Comparison of ENCODE assay signal across 9 cellular contexts in the genomic region with DNA sequence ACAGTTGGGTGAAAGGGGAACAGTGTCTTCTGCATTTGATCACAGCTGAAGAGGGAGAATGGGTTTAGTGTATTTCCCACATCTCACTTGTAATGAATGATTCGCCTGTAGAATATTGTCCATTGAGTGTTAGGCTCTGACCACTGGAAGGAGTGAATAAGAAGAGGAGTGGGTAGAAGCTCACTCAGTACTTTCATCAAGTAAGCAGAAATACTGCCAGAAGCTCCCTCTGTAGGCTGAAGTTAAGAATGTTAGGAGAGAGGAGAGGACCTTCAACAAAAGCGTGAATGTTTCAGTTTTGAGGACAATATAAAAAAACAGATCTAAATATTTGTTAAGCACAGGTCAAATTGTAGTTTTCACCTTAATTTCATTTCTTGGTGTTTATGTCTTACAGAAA. TPM values are rescaled to one million over a fixed set of nuclear protein-coding genes. Genes with fewer than 3 reads are reported as not detected.
DNase-seq lines count a peak whose midpoint lies in the region; ATAC-seq and TF ChIP-seq lines count a peak whose summit lies in the region.
"Had no signal": no experiment of that assay in that cellular context is flagged by ENCODE, and none has a peak within 500 bp of the region (broad histone marks: within the 10 kb centered on the region; RNA-seq: fewer than 3 reads in every experiment).

No MANE protein-coding gene starts in this region.

- ATAC-seq in left colon: peak; percentile 57
- ATAC-seq in GM21447 (IDR thresholded peaks at IDR 0.05; ENCODE audit: unreplicated experiment): no peak

- no peak for DNase-seq in AG09319 (ENCODE audit: extremely low read depth, low read depth)
- DNase-seq in HEK293T (ENCODE audit: extremely low spot score): peak; percentile 10
- DNase-seq in adipocyte (ENCODE audit: low read depth): peak; percentile 59
- no peak for DNase-seq in left colon
- no peak for DNase-seq in spleen
- DNase-seq in amygdala (lab: John Stamatoyannopoulos, UW): no peak
- no peak for DNase-seq in NCI-H510A treated with DMSO at 0.1 percent for 48 hours (lab: John Stamatoyannopoulos, UW)
- DNase-seq: activated naive CD4-positive, alpha-beta T cell treated with anti-CD3 and anti-CD28 coated beads for 36 hours had no signal

- no peak overlapping the region for H3K27ac ChIP-seq in spleen

- POLR2A ChIA-PET in HEK293T (lab: Yijun Ruan, JAX): no interaction called here

- H3K9me3 ChIP-seq in adipocyte (ENCODE audit: control insufficient read depth, low read length) (no peaks in the 10 kb centered on the region), spleen (no peaks in the 10 kb centered on the region)

- 78 to 94% (median 83%) methylated on average over 2 of the region's 2 CpGs for WGBS in spleen, 5 donors

- H3K27me3 ChIP-seq in adipocyte (replicated peaks; ENCODE audit: control insufficient read depth, insufficient read depth, low read length) (no peaks in the 10 kb centered on the region), spleen (replicated peaks in 1 of 7) (no peaks in the 10 kb centered on the region)

- H3K4me3 ChIP-seq in adipocyte (ENCODE audit: low read length) (no peak overlapping the region), spleen (no peak overlapping the region)

- TF ChIP-seq CTCF in AG09319 (IDR thresholded peaks at IDR 0.05; ENCODE audit: low read depth, low read length): peak; percentile 41
- TF ChIP-seq CTCF in spleen (IDR thresholded peaks at IDR 0.05 in 8 of 11, conservative IDR thresholded peaks at IDR 0.05 in 3 of 11): peak in 1 of 11 experiments; percentile 7

- H3K4me1 ChIP-seq in adipocyte (ENCODE audit: control insufficient read depth, insufficient read depth, low read length): peaks cover 13% of the 10 kb centered on the region
- no peaks in the 10 kb centered on the region for H3K4me1 ChIP-seq in spleen

- intact Hi-C loops in left colon (cut with DNase I, micrococcal nuclease) (no loop called here), spleen (cut with DNase I; ENCODE audit: low total_unique reads) (no loop called here)

- H3K9ac ChIP-seq in adipocyte (ENCODE audit: low read length): no peak overlapping the region

- CTCF ChIA-PET in HEK293T (lab: Yijun Ruan, JAX): interaction anchor here (0.7 to 1.2 kb wide), 2 partner anchors 17 to 1090 kb away, joined by 3 to 4 read pairs; no protein-coding TSS in a partner anchor

- H3K36me3 ChIP-seq in adipocyte (ENCODE audit: control insufficient read depth, insufficient read depth, low read length, severe bottlenecking): peaks cover 8% of the 10 kb centered on the region
- peaks cover 0 to 10% (median 0%) of the 10 kb centered on the region in 6 donors for H3K36me3 ChIP-seq in spleen

- no peak for TF ChIP-seq POLR2A in spleen (IDR thresholded peaks at IDR 0.05)

TF ChIP-seq in HEK293T, 16 proteins besides CTCF, POLR2A, EP300 and RAD21:
- no peak for TF ChIP-seq NFRKB (IDR thresholded peaks at IDR 0.05)
- TF ChIP-seq ARNT (IDR thresholded peaks at IDR 0.05): no peak
- TF ChIP-seq LEF1 (IDR thresholded peaks at IDR 0.05; ENCODE audit: borderline replicate concordance): no peak
- no peak for TF ChIP-seq SUZ12 (IDR thresholded peaks at IDR 0.05)
- TF ChIP-seq PKNOX1 (IDR thresholded peaks at IDR 0.05): no peak
- TF ChIP-seq FOXK2 (IDR thresholded peaks at IDR 0.05): no peak
- no peak for TF ChIP-seq BHLHE40 (IDR thresholded peaks at IDR 0.05; ENCODE audit: borderline replicate concordance)
- no peak for TF ChIP-seq L3MBTL2 (conservative IDR thresholded peaks at IDR 0.05)
- no peak for TF ChIP-seq ELF4 (IDR thresholded peaks at IDR 0.05)
- no peak for TF ChIP-seq HDGF (IDR thresholded peaks at IDR 0.05; ENCODE audit: borderline replicate concordance)
- no peak for TF ChIP-seq FOXA1 (IDR thresholded peaks at IDR 0.05)
- TF ChIP-seq TARDBP (IDR thresholded peaks at IDR 0.05): no peak
- TF ChIP-seq SP1 (IDR thresholded peaks at IDR 0.05): no peak
- TF ChIP-seq ZNF384 (IDR thresholded peaks at IDR 0.05): no peak
- TF ChIP-seq FOXM1 (IDR thresholded peaks at IDR 0.05; ENCODE audit: borderline replicate concordance): no peak
- no peak for TF ChIP-seq CTBP1 (IDR thresholded peaks at IDR 0.05; ENCODE audit: borderline replicate concordance)

RNA-seq across cellular contexts. Expression of gene FSD1L, which starts 27.5 kb away (rescaled TPM):
- total RNA-seq in left colon (1 to 10 TPM; 3.8 to 7.8 TPM), spleen (1 to 10 TPM; 3.0 to 5.8 (median 5.1) TPM)
- polyA plus RNA-seq in spleen: under 1 TPM; 0.70 to 0.90 (median 0.74) TPM

Comparison
In these comparisons a context has a peak if more than half of its experiments do, and no peak if none do; other contexts are left out.
1. DNase-seq: peak in HEK293T (single experiment) and adipocyte (single experiment); none in AG09319 (single experiment), left colon (0 of 2), spleen (single experiment), amygdala (0 of 56) and NCI-H510A treated with DMSO at 0.1 percent for 48 hours (single experiment).